Comparison of ENCODE assay signal across 12 cellular contexts in the genomic region with DNA sequence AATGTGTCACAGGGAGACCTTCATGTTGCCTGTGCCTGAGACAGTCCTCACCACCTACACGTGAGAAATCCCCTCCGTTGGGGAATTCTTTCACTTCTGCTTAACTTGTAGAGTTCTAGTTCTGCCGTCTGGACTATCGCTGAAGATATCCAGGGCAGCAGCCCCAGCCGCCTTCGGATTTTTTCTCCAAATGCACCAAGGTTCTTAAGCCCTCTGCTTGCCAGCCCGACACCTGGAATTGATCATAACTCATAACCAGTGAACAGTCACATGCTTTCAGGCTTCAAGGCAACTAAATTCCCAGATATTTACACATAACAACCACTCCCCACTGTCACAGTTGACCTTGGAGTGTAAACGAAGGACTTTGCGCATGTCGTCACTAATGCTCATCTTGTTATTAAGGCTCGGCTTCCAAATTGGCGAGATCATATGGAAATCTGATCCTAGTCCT.
DNase-seq lines count a peak whose midpoint lies in the region; ATAC-seq, FAIRE-seq and TF ChIP-seq lines count a peak whose summit lies in the region.
"Had no signal": no experiment of that assay in that cellular context is flagged by ENCODE, and none has a peak within 500 bp of the region (broad histone marks: within the 10 kb centered on the region; RNA-seq: fewer than 3 reads in every experiment).

No MANE protein-coding gene starts in this region.

- peaks cover 41% of the 10 kb centered on the region for H3K36me3 Mint-ChIP-seq in nephron (ENCODE audit: low read depth)
- H3K36me3 Mint-ChIP-seq: CD4-positive, alpha-beta memory T cell had no signal

- no peaks in the 10 kb centered on the region for H3K36me3 ChIP-seq in effector memory CD4-positive, alpha-beta T cell (ENCODE audit: control insufficient read depth, insufficient read depth, low read length)
- H3K36me3 ChIP-seq: right lobe of liver had no signal

- TF ChIP-seq CTCF in nephron (IDR thresholded peaks at IDR 0.05; ENCODE audit: unreplicated experiment in 3 of 3) = no peak

- no peak overlapping the region for H3K27ac ChIP-seq in effector memory CD4-positive, alpha-beta T cell (ENCODE audit: insufficient read depth, low read length, poor library complexity, severe bottlenecking)
- H3K27ac ChIP-seq: right lobe of liver, VCaP had no signal

- FAIRE-seq in GM12892 (lab: Jason Lieb, UNC) (peak; percentile 50), RCC 7860 (lab: Jason Lieb, UNC) (no peak)

- no peaks in the 10 kb centered on the region for H3K9me3 Mint-ChIP-seq in nephron
- H3K9me3 Mint-ChIP-seq: CD4-positive, alpha-beta memory T cell had no signal

- no peaks in the 10 kb centered on the region for H3K9me3 ChIP-seq in effector memory CD4-positive, alpha-beta T cell (ENCODE audit: control insufficient read depth, low read length)
- H3K9me3 ChIP-seq: right lobe of liver had no signal

- H3K27ac Mint-ChIP-seq in nephron = peak overlapping the region in 2 of 3 experiments; percentile 75 to 91
- H3K27ac Mint-ChIP-seq: CD4-positive, alpha-beta memory T cell had no signal

- no peak overlapping the region for H3K4me3 Mint-ChIP-seq in nephron

- no peaks in the 10 kb centered on the region for H3K27me3 Mint-ChIP-seq in nephron (ENCODE audit: low read depth)

- H3K4me1 ChIP-seq in effector memory CD4-positive, alpha-beta T cell (ENCODE audit: control insufficient read depth, insufficient read depth, low read length, poor library complexity, severe bottlenecking) = no peaks in the 10 kb centered on the region
- H3K4me1 ChIP-seq: right lobe of liver had no signal

- TF ChIP-seq POLR2A in GM12892 (IDR thresholded peaks at IDR 0.05; ENCODE audit: low read depth, low read length) = no peak

- peaks cover 16% of the 10 kb centered on the region for H3K4me1 Mint-ChIP-seq in nephron
- H3K4me1 Mint-ChIP-seq: CD4-positive, alpha-beta memory T cell had no signal

- H3K27me3 ChIP-seq in effector memory CD4-positive, alpha-beta T cell (replicated peaks; ENCODE audit: control insufficient read depth, insufficient read depth, low read length, poor library complexity, severe bottlenecking) = peaks cover 3% of the 10 kb centered on the region
- H3K27me3 ChIP-seq: right lobe of liver had no signal

- peak; percentile 45 for ATAC-seq in HG02588 (IDR thresholded peaks at IDR 0.05; ENCODE audit: unreplicated experiment)

- no peak for DNase-seq in GM12892 (ENCODE audit: insufficient read length)
- peak; percentile 31 for DNase-seq in amniotic epithelial cell (ENCODE audit: low read depth)
- DNase-seq in KG1 (lab: John Stamatoyannopoulos, UW) = no peak
- DNase-seq in effector memory CD4-positive, alpha-beta T cell = no peak
- DNase-seq in RCC 7860 (ENCODE audit: low spot score) = no peak
- DNase-seq in activated T-cell treated with anti-CD3 and anti-CD28 coated beads, Interleukin-2, amount 50 U/mL, for 1 hour = no peak
- DNase-seq: CD4-positive, alpha-beta memory T cell; cerebellar nuclear complex; right lobe of liver had no signal

- no peak overlapping the region for H3K4me3 ChIP-seq in effector memory CD4-positive, alpha-beta T cell (ENCODE audit: insufficient read depth, low read depth, low read length, poor library complexity, severe bottlenecking)
- H3K4me3 ChIP-seq: right lobe of liver had no signal
